In the genomic region with DNA sequence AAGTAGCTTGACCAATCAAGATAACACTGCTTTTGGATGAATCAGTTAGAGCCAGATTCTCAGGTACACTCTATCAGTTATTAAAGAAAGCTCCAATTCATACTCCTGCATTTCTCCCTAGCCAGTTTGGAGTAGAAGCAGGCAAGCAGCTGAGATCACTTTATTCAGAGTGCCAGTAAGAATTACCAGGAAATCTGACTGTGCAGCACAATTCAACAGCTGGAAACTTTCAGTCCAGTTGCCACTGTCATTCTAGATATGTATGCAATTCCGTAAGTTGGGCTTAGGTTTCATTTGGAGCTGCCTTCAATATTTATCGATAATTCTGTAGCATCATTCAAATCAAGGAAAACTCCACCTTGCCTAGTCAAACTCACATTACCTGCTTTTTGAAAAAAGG, we compare ENCODE assay signal across 31 cellular contexts.
"Had no signal": no experiment of that assay in that cellular context is flagged by ENCODE, and none has a peak within 500 bp of the region (broad histone marks: within the 10 kb centered on the region; RNA-seq: fewer than 3 reads in every experiment).

No MANE protein-coding gene starts in this region.

- H3K27ac Mint-ChIP-seq: activated B cell treated with CpG ODN at 0.5 μM for 24 hours; activated CD8-positive, alpha-beta T cell treated with anti-CD3 and anti-CD28 coated beads for 36 hours; activated naive CD8-positive, alpha-beta T cell; activated T-helper 17 cell treated with anti-CD3 and anti-CD28 coated beads, Interleukin-2, amount 50 U/mL, for 72 hours; effector memory CD8-positive, alpha-beta T cell; T-helper 17 cell; T-helper 2 cell treated with Interferon-gamma antibody and Interleukin-4, amounts not matched to agents 5 μg/mL and 100 μg/mL, for 36 hours had no signal

- H3K9me3 Mint-ChIP-seq: activated B cell treated with CpG ODN at 0.5 μM for 24 hours; activated T-cell treated with anti-CD3 and anti-CD28 coated beads, Interleukin-2, amount 50 U/mL, for 4 hours; activated T-helper 17 cell treated with anti-CD3 and anti-CD28 coated beads, Interleukin-2, amount 50 U/mL, for 72 hours had no signal

- H3K4me3 Mint-ChIP-seq: activated B cell treated with CpG ODN at 0.5 μM for 24 hours; activated CD8-positive, alpha-beta T cell treated with anti-CD3 and anti-CD28 coated beads for 36 hours; activated naive CD8-positive, alpha-beta T cell; activated T-cell treated with anti-CD3 and anti-CD28 coated beads, Interleukin-2, amount 50 U/mL, for 4 hours; activated T-helper 17 cell treated with anti-CD3 and anti-CD28 coated beads, Interleukin-2, amount 50 U/mL, for 72 hours; effector memory CD8-positive, alpha-beta T cell; T-helper 17 cell; T-helper 2 cell treated with Interferon-gamma antibody and Interleukin-4, amounts not matched to agents 5 μg/mL and 100 μg/mL, for 36 hours had no signal

- H3K9me3 ChIP-seq: adrenal gland, body of pancreas had no signal

- H3K27me3 Mint-ChIP-seq: activated B cell treated with CpG ODN at 0.5 μM for 24 hours; activated CD8-positive, alpha-beta T cell treated with anti-CD3 and anti-CD28 coated beads for 36 hours; activated naive CD8-positive, alpha-beta T cell; activated T-helper 17 cell treated with anti-CD3 and anti-CD28 coated beads, Interleukin-2, amount 50 U/mL, for 72 hours; effector memory CD8-positive, alpha-beta T cell; T-helper 17 cell had no signal

- H3K4me1 ChIP-seq: adrenal gland, body of pancreas, esophagus squamous epithelium had no signal

- DNase-seq: activated B cell treated with CpG ODN at 0.5 μM for 24 hours; activated CD4-positive, alpha-beta T cell treated with anti-CD3 and anti-CD28 coated beads for 48 hours; activated CD4-positive, alpha-beta T cell treated with anti-CD3 and anti-CD28 coated beads, Interleukin-2, amount 50 U/mL, for 1 hour; activated CD4-positive, alpha-beta T cell treated with anti-CD3 and anti-CD28 coated beads, Interleukin-2, amount 50 U/mL, for 48 hours; activated CD8-positive, alpha-beta memory T cell treated with anti-CD3 and anti-CD28 coated beads for 24 hours; activated CD8-positive, alpha-beta T cell treated with anti-CD3 and anti-CD28 coated beads for 36 hours; activated effector memory CD4-positive, alpha-beta T cell treated with Interleukin-2 at 50 U/mL for 16 hours; activated gamma-delta T cell treated with Interleukin-2 at 50 U/mL for 16 hours; activated naive CD4-positive, alpha-beta T cell treated with anti-CD3 and anti-CD28 coated beads, Interleukin-2, amount 50 U/mL, for 16 hours; activated naive CD4-positive, alpha-beta T cell treated with Interleukin-2 at 50 U/mL for 16 hours; activated T-cell treated with anti-CD3 and anti-CD28 coated beads, Interleukin-2, amount 50 U/mL, for 4 hours; adrenal gland; amygdala; aorta; body of pancreas; caudate nucleus; cortex of kidney; dermis blood vessel endothelial cell; effector CD4-positive, alpha-beta T cell; effector memory CD8-positive, alpha-beta T cell; esophagus squamous epithelium; foreskin fibroblast; head of caudate nucleus; T-helper 17 cell; T1000; WERI-Rb-1 had no signal

- H3K36me3 ChIP-seq: adrenal gland, esophagus squamous epithelium, WERI-Rb-1 had no signal

- H3K36me3 Mint-ChIP-seq: activated naive CD8-positive, alpha-beta T cell had no signal

- H3K4me1 Mint-ChIP-seq: activated B cell treated with CpG ODN at 0.5 μM for 24 hours; activated T-helper 17 cell treated with anti-CD3 and anti-CD28 coated beads, Interleukin-2, amount 50 U/mL, for 72 hours; T-helper 17 cell had no signal

- H3K27ac ChIP-seq: adrenal gland, body of pancreas, epithelial cell of prostate, esophagus squamous epithelium, WERI-Rb-1 had no signal

- H3K27me3 ChIP-seq: adrenal gland, body of pancreas, esophagus squamous epithelium had no signal

- ATAC-seq: activated CD4-positive, CD25-positive, alpha-beta regulatory T cell treated with anti-CD3 and anti-CD28 coated beads, Interleukin-2, amount 50 U/mL, for 24 hours; activated CD8-positive, alpha-beta T cell treated with anti-CD3 and anti-CD28 coated beads for 36 hours; activated T-cell treated with anti-CD3 and anti-CD28 coated beads, Interleukin-2, amount 50 U/mL, for 4 hours; activated T-helper 17 cell treated with anti-CD3 and anti-CD28 coated beads, Interleukin-2, amount 50 U/mL, for 72 hours; body of pancreas; effector memory CD8-positive, alpha-beta T cell; T-helper 17 cell had no signal

- H3K4me3 ChIP-seq: adrenal gland, body of pancreas, esophagus squamous epithelium had no signal
